In the genomic region with DNA sequence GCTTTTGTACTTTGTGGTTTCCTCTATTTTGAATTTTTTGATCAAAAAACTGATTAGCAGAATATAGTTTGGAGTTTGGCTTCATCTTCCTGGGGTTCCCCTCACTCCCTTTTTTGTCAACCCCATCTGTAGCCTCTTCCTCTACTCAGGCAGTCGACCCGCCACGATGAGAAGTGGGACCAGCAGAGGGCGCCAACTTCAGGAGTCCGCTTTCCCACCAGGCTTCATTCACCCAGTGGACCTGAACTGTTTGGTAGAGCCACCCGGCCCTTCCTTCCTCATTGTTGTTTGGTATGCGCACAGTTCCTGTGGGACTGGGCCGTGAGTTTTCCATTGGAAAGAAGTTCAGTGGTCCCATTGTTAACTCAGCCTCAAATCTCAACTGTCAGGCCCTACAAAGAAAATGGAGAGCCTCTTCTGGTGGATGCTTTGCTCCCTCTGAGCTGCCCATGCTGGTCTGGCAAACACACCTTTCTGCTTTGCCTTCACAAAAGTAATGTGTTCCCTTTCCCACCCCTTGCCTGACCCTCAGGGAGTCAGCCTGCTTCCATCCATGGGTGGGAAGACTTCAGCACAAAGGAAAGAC, we compare ENCODE assay signal across 8 cellular contexts. TPM values are rescaled to one million over a fixed set of nuclear protein-coding genes. Genes with fewer than 3 reads are reported as not detected.
DNase-seq lines count a peak whose midpoint lies in the region; ATAC-seq and TF ChIP-seq lines count a peak whose summit lies in the region.

No MANE protein-coding gene starts in this region.

- DNase-seq in GM12864 (ENCODE audit: low read depth) (no peak), NAMALWA (ENCODE audit: low spot score) (peak; percentile 73), dermis blood vessel endothelial cell (peak; percentile 93), mesendoderm (peak; percentile 75)
- DNase-seq in activated CD4-positive, alpha-beta T cell treated with anti-CD3 and anti-CD28 coated beads, Interleukin-2, amount 50 U/mL, for 4 hours: peak; percentile 71 to 79
- peak; percentile 57 to 61 for DNase-seq in stimulated activated CD8-positive, alpha-beta memory T cell treated with anti-CD3 and anti-CD28 coated beads, Interleukin-2, amount 100 ng/mL, for 1 hour (ENCODE audit: low read depth in 2 of 2)

- ATAC-seq in GM21723 (IDR thresholded peaks at IDR 0.05; ENCODE audit: unreplicated experiment) (no peak), HG03139 (IDR thresholded peaks at IDR 0.05; ENCODE audit: unreplicated experiment) (no peak)

- no peaks in the 10 kb centered on the region for H3K27me3 ChIP-seq in mesendoderm (ENCODE audit: insufficient read depth, low read length, poor library complexity)

- H4K5ac ChIP-seq in mesendoderm (ENCODE audit: low read length): no peak overlapping the region

- H3K79me1 ChIP-seq in mesendoderm (ENCODE audit: low read length): peaks cover 1% of the 10 kb centered on the region

- H3K4ac ChIP-seq in mesendoderm (ENCODE audit: low read depth, low read length): no peak overlapping the region

- H3K56ac ChIP-seq in mesendoderm (ENCODE audit: low read length): no peak overlapping the region

- no peak overlapping the region for H2AK5ac ChIP-seq in mesendoderm (ENCODE audit: low read length)

- H3K4me3 ChIP-seq in GM12864 (ENCODE audit: low read depth, low read length) (no peak overlapping the region), mesendoderm (ENCODE audit: low read length) (no peak overlapping the region)

- H4K8ac ChIP-seq in mesendoderm (ENCODE audit: low read depth, low read length): no peak overlapping the region

- no peak overlapping the region for H3K9ac ChIP-seq in mesendoderm (ENCODE audit: low read length)

- no peak overlapping the region for H3K27ac ChIP-seq in mesendoderm (ENCODE audit: low read depth, low read length)

- no peak overlapping the region for H2BK15ac ChIP-seq in mesendoderm (replicated peaks; ENCODE audit: low read depth)

- H3K36me3 ChIP-seq in mesendoderm (ENCODE audit: control insufficient read depth, insufficient read depth, low read length): peaks cover 30% of the 10 kb centered on the region

- peak; percentile 84 for TF ChIP-seq CTCF in GM12864 (IDR thresholded peaks at IDR 0.05; ENCODE audit: low read depth, low read length, missing control alignments)

- no peak overlapping the region for H3K18ac ChIP-seq in mesendoderm (ENCODE audit: low read length)

- no peaks in the 10 kb centered on the region for H3K4me1 ChIP-seq in mesendoderm (ENCODE audit: control insufficient read depth, low read depth, low read length)

- H2BK120ac ChIP-seq in mesendoderm (ENCODE audit: low read depth, low read length): no peak overlapping the region

- no CpG with 5 or more reads among the region's 8 CpGs for WGBS in mesendoderm (ENCODE audit: extremely low coverage, insufficient coverage, low lambda C conversion rate)

- no peak overlapping the region for H2BK5ac ChIP-seq in mesendoderm (ENCODE audit: low read length)

- H3K4me2 ChIP-seq in mesendoderm (ENCODE audit: low read length): no peak overlapping the region

- H3K23ac ChIP-seq in mesendoderm (ENCODE audit: low read length): no peak overlapping the region

- H3K79me2 ChIP-seq in mesendoderm (ENCODE audit: control insufficient read depth, insufficient read depth, low read length): no peaks in the 10 kb centered on the region

RNA-seq across cellular contexts. Expression of gene TMBIM6, which starts 21.7 kb away (rescaled TPM):
- total RNA-seq in dermis blood vessel endothelial cell: 433 and 441 TPM in 2 replicates
- polyA plus RNA-seq in mesendoderm (2013, experiment 1 of 2): 365 TPM
- polyA plus RNA-seq in mesendoderm (2013, experiment 2 of 2): 358 TPM

RNA-seq across cellular contexts. Expression of gene FMNL3, which starts 55.9 kb away (rescaled TPM):
- total RNA-seq in dermis blood vessel endothelial cell: 101 and 121 TPM in 2 replicates
- polyA plus RNA-seq in mesendoderm (2013, experiment 1 of 2): 11.1 TPM
- 11.3 TPM for polyA plus RNA-seq in mesendoderm (2013, experiment 2 of 2)
